In genomic region chr9:136992819-136993369, GRCh38 we compare ENCODE assay signal across 9 cellular contexts. TPM values are rescaled to one million over a fixed set of nuclear protein-coding genes. Genes with fewer than 3 reads are reported as not detected.
DNase-seq lines count a peak whose midpoint lies in the region; ATAC-seq and TF ChIP-seq lines count a peak whose summit lies in the region.
"Had no signal": no experiment of that assay in that cellular context is flagged by ENCODE, and none has a peak within 500 bp of the region (broad histone marks: within the 10 kb centered on the region; RNA-seq: fewer than 3 reads in every experiment).

No MANE protein-coding gene starts in this region.

- in situ Hi-C loops in transverse colon (cut with MboI; ENCODE audit: low pct_ligation_motif_present in 1 of 4, low pct_unique_long_range_greater_than_20kb in 1 of 4, low sequenced_read_pairs in 3 of 4), result no loop called here

- no peaks in the 10 kb centered on the region for H3K36me3 Mint-ChIP-seq in activated T-cell treated with anti-CD3 and anti-CD28 coated beads, Interleukin-2, amount 50 U/mL, for 72 hours (ENCODE audit: insufficient read depth in 2 of 2)
- H3K36me3 Mint-ChIP-seq in activated naive CD8-positive, alpha-beta T cell treated with anti-CD3 and anti-CD28 coated beads, Interleukin-2, amount 50 U/mL, for 24 hours (ENCODE audit: low read depth), result no peaks in the 10 kb centered on the region

- TF ChIP-seq POLR2A in right lobe of liver (IDR thresholded peaks at IDR 0.05) (no peak), transverse colon (IDR thresholded peaks at IDR 0.05) (peak; percentile 5)

- DNase-seq in activated T-cell treated with anti-CD3 and anti-CD28 coated beads, Interleukin-2, amount 50 U/mL, for 72 hours, result no peak
- DNase-seq in activated T-cell treated with anti-CD3 and anti-CD28 coated beads, Interleukin-2, amount 50 U/mL, for 48 hours, result no peak
- no peak for DNase-seq in activated naive CD8-positive, alpha-beta T cell treated with anti-CD3 and anti-CD28 coated beads, Interleukin-2, amount 50 U/mL, for 24 hours
- no peak for DNase-seq in right lobe of liver
- DNase-seq in transverse colon, result no peak
- DNase-seq in NCI-H2107 (lab: John Stamatoyannopoulos, UW), result no peak
- no peak for DNase-seq in HK-2 (ENCODE audit: unreplicated experiment)

- H3K4me3 Mint-ChIP-seq in activated T-cell treated with anti-CD3 and anti-CD28 coated beads, Interleukin-2, amount 50 U/mL, for 72 hours, result peak overlapping the region; percentile 85 to 88
- peak overlapping the region; percentile 85 for H3K4me3 Mint-ChIP-seq in activated naive CD8-positive, alpha-beta T cell treated with anti-CD3 and anti-CD28 coated beads, Interleukin-2, amount 50 U/mL, for 24 hours

- H3K27me3 Mint-ChIP-seq in activated T-cell treated with anti-CD3 and anti-CD28 coated beads, Interleukin-2, amount 50 U/mL, for 72 hours (ENCODE audit: low read depth), result peaks cover 4% of the 10 kb centered on the region
- H3K27me3 Mint-ChIP-seq in activated naive CD8-positive, alpha-beta T cell treated with anti-CD3 and anti-CD28 coated beads, Interleukin-2, amount 50 U/mL, for 24 hours, result peaks cover 5% of the 10 kb centered on the region

- peaks cover 29% of the 10 kb centered on the region for H3K4me1 Mint-ChIP-seq in activated T-cell treated with anti-CD3 and anti-CD28 coated beads, Interleukin-2, amount 50 U/mL, for 72 hours (ENCODE audit: low read depth)
- H3K4me1 Mint-ChIP-seq in activated naive CD8-positive, alpha-beta T cell treated with anti-CD3 and anti-CD28 coated beads, Interleukin-2, amount 50 U/mL, for 24 hours, result peaks cover 29% of the 10 kb centered on the region

- H3K4me3 ChIP-seq in right lobe of liver (peak overlapping the region; percentile 66 to 86 (median 77)), transverse colon (peak overlapping the region; percentile 64 to 79 (median 66))

- TF ChIP-seq CTCF in right lobe of liver (IDR thresholded peaks at IDR 0.05) (no peak), transverse colon (IDR thresholded peaks at IDR 0.05) (no peak)

- TF ChIP-seq EP300 in transverse colon (IDR thresholded peaks at IDR 0.05; ENCODE audit: low read depth), result no peak

- no peak overlapping the region for H3K27ac Mint-ChIP-seq in activated T-cell treated with anti-CD3 and anti-CD28 coated beads, Interleukin-2, amount 50 U/mL, for 72 hours
- H3K27ac Mint-ChIP-seq in activated naive CD8-positive, alpha-beta T cell treated with anti-CD3 and anti-CD28 coated beads, Interleukin-2, amount 50 U/mL, for 24 hours, result peak overlapping the region; percentile 76

- H3K9me3 ChIP-seq in right lobe of liver, result no peaks in the 10 kb centered on the region
- H3K9me3 ChIP-seq in transverse colon, result no peaks in the 10 kb centered on the region

- H3K27ac ChIP-seq in right lobe of liver, result peak overlapping the region in 2 of 3 donors; percentile 19 to 63
- peak overlapping the region; percentile 93 to 96 (median 94) for H3K27ac ChIP-seq in transverse colon

- no peaks in the 10 kb centered on the region for H3K27me3 ChIP-seq in right lobe of liver
- H3K27me3 ChIP-seq in transverse colon, result peaks cover 25% of the 10 kb centered on the region

- intact Hi-C loops in right lobe of liver (cut with DNase I), result no loop called here
- intact Hi-C loops in transverse colon (cut with DNase I; ENCODE audit: low total_unique reads), result no loop called here

- 10% methylated on average over 2 of the region's 18 CpGs for WGBS in right lobe of liver (ENCODE audit: insufficient coverage, low coverage, low lambda C conversion rate, missing lambda C conversion rate)
- WGBS in transverse colon (ENCODE audit: low coverage in 1 of 2), 2 donors, result 30 to 40% methylated on average over 1 to 17 of the region's 18 CpGs

- H3K36me3 ChIP-seq in right lobe of liver, result no peaks in the 10 kb centered on the region
- no peaks in the 10 kb centered on the region for H3K36me3 ChIP-seq in transverse colon

- H3K9me3 Mint-ChIP-seq in activated T-cell treated with anti-CD3 and anti-CD28 coated beads, Interleukin-2, amount 50 U/mL, for 72 hours, result no peaks in the 10 kb centered on the region
- H3K9me3 Mint-ChIP-seq in activated naive CD8-positive, alpha-beta T cell treated with anti-CD3 and anti-CD28 coated beads, Interleukin-2, amount 50 U/mL, for 24 hours, result no peaks in the 10 kb centered on the region

- H3K4me1 ChIP-seq in right lobe of liver, result peaks cover 0 to 14% (median 5%) of the 10 kb centered on the region in 4 donors
- peaks cover 30 to 57% (median 49%) of the 10 kb centered on the region in 4 donors for H3K4me1 ChIP-seq in transverse colon

- ATAC-seq in activated T-cell treated with anti-CD3 and anti-CD28 coated beads, Interleukin-2, amount 50 U/mL, for 72 hours (replicated peaks in 1 of 2), result no peak
- ATAC-seq in activated naive CD8-positive, alpha-beta T cell treated with anti-CD3 and anti-CD28 coated beads, Interleukin-2, amount 50 U/mL, for 24 hours, result no peak
- ATAC-seq in right lobe of liver (no peak), GM18868 (IDR thresholded peaks at IDR 0.05; ENCODE audit: unreplicated experiment) (no peak)

RNA-seq across cellular contexts. Expression of gene PAXX, which starts 0.7 kb away (rescaled TPM):
- total RNA-seq in activated T-cell treated with anti-CD3 and anti-CD28 coated beads, Interleukin-2, amount 50 U/mL, for 72 hours, result 10 to 100 TPM; 51.8 to 56.9 TPM
- 10 to 100 TPM; 13.8 to 34.5 (median 23.3) TPM for total RNA-seq in right lobe of liver
- 10 to 100 TPM; 49.3 to 85.2 (median 66.0) TPM for total RNA-seq in transverse colon

RNA-seq across cellular contexts. Expression of gene CLIC3, which starts 3.5 kb away (rescaled TPM):
- total RNA-seq in activated T-cell treated with anti-CD3 and anti-CD28 coated beads, Interleukin-2, amount 50 U/mL, for 72 hours, result under 1 TPM; 0.43 to 0.65 TPM
- total RNA-seq in right lobe of liver (under 1 TPM in 2 of 6 experiments, not detected in 4; 0.37 to 0.51 TPM), transverse colon (1 to 10 TPM in 2 of 4 donors, not detected in 2; 2.5 to 3.8 TPM)

RNA-seq across cellular contexts. Expression of gene LCNL1, which starts 10.1 kb away (rescaled TPM):
- not detected for total RNA-seq in activated T-cell treated with anti-CD3 and anti-CD28 coated beads, Interleukin-2, amount 50 U/mL, for 72 hours
- total RNA-seq in right lobe of liver (not detected), transverse colon (under 1 TPM in 2 of 4 donors, not detected in 2; 0.27 to 0.75 TPM)
- total RNA-seq: renal cortical epithelial cell had no signal

RNA-seq across cellular contexts. Expression of gene PTGDS, which starts 15.6 kb away (rescaled TPM):
- not detected for total RNA-seq in activated T-cell treated with anti-CD3 and anti-CD28 coated beads, Interleukin-2, amount 50 U/mL, for 72 hours
- total RNA-seq in right lobe of liver (10 to 100 TPM in 2 of 6 experiments, 1 to 10 TPM in 4; 4.3 to 21.9 (median 6.0) TPM), transverse colon (10 to 100 TPM in 3 of 4 donors, 1 to 10 TPM in 1; 6.8 to 59.1 (median 17.8) TPM)

RNA-seq across cellular contexts. Expression of gene ABCA2, which starts 35.1 kb away (rescaled TPM):
- 10 to 100 TPM; 23.9 to 27.5 TPM for total RNA-seq in activated T-cell treated with anti-CD3 and anti-CD28 coated beads, Interleukin-2, amount 50 U/mL, for 72 hours
- total RNA-seq in right lobe of liver, result 10 to 100 TPM; 23.7 to 49.2 (median 34.2) TPM
- 100 to 1,000 TPM in 2 of 4 donors, 10 to 100 TPM in 2; 51.1 to 204 (median 96.5) TPM for total RNA-seq in transverse colon
